In the genomic region with DNA sequence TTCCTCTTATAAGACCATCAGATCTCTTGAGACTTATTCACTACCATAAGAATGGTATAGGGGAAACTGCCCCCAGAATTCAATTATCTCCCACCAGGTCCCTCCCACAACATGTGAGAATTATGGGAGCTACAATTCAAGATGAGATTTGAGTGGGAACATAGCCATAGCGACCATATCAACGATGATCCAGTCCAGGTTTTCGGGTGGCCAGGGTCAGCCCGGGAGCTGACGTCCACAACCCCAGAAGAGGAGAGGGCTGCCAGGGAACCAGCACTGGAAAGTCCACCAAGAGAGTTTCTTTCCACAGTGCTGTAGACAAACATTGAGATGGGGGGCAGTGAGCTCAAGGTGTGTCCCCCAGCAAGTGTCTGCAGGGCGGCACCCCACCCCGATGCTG, we compare ENCODE assay signal across 25 cellular contexts.
"Had no signal": no experiment of that assay in that cellular context is flagged by ENCODE, and none has a peak within 500 bp of the region (broad histone marks: within the 10 kb centered on the region; RNA-seq: fewer than 3 reads in every experiment).

No MANE protein-coding gene starts in this region.

- H3K36me3 Mint-ChIP-seq: immature natural killer cell, mesothelial cell of epicardium, naive B cell, natural killer cell, neural progenitor cell had no signal

- DNase-seq: heart left ventricle; hypothalamus; immature natural killer cell; left ventricle myocardium inferior; mesendoderm; naive B cell; natural killer cell; nephron progenitor cell; occipital lobe; ovary; retina; right cardiac atrium; small intestine; stimulated activated CD4-positive, alpha-beta T cell treated with anti-CD3 and anti-CD28 coated beads, Interleukin-1b, Interleukin-23, amount 100 ng/mL, for 48 hours; stimulated activated CD4-positive, alpha-beta T cell treated with anti-CD3 and anti-CD28 coated beads, Interleukin-2, amount 100 ng/mL, for 48 hours; stimulated activated CD4-positive, alpha-beta T cell treated with anti-CD3 and anti-CD28 coated beads, Interleukin-4, amount 100 ng/mL, for 4 hours; stimulated activated CD8-positive, alpha-beta memory T cell treated with anti-CD3 and anti-CD28 coated beads, Interleukin-4, amount 100 ng/mL, for 48 hours; stimulated activated naive CD4-positive, alpha-beta T cell; tibial artery; trophoblast cell; upper lobe of right lung had no signal

- H3K4me1 Mint-ChIP-seq: immature natural killer cell, mesothelial cell of epicardium, naive B cell, nephron progenitor cell had no signal

- H3K9me3 Mint-ChIP-seq: immature natural killer cell; mesothelial cell of epicardium; nephron progenitor cell; neural progenitor cell; stimulated activated naive CD8-positive, alpha-beta T cell treated with anti-CD3 and anti-CD28 coated beads, Interleukin-15, Interleukin-2, amounts not matched to agents 100 ng/mL and 50 ng/mL, for 24 hours had no signal

- ATAC-seq: heart left ventricle, natural killer cell, right cardiac atrium, sciatic nerve, upper lobe of right lung had no signal

- H3K27ac Mint-ChIP-seq: immature natural killer cell; mesothelial cell of epicardium; naive B cell; natural killer cell; nephron progenitor cell; neural progenitor cell; stimulated activated naive CD8-positive, alpha-beta T cell treated with anti-CD3 and anti-CD28 coated beads, Interleukin-15, Interleukin-2, amounts not matched to agents 100 ng/mL and 50 ng/mL, for 24 hours had no signal

- H3K4me3 Mint-ChIP-seq: immature natural killer cell; mesothelial cell of epicardium; naive B cell; natural killer cell; nephron progenitor cell; neural progenitor cell; stimulated activated naive CD8-positive, alpha-beta T cell treated with anti-CD3 and anti-CD28 coated beads, Interleukin-15, Interleukin-2, amounts not matched to agents 100 ng/mL and 50 ng/mL, for 24 hours had no signal
